In genomic region chr12:48972213-48973021, GRCh38 we compare ENCODE assay signal across 8 cellular contexts. TPM values are rescaled to one million over a fixed set of nuclear protein-coding genes. Genes with fewer than 3 reads are reported as not detected.
DNase-seq lines count a peak whose midpoint lies in the region; ATAC-seq and TF ChIP-seq lines count a peak whose summit lies in the region.

No MANE protein-coding gene starts in this region.

- H3K27ac Mint-ChIP-seq in HFFc6 (peak overlapping the region; percentile 19; the same call in 1 of the 2 replicates), activated B cell treated with CpG ODN at 0.5 μM for 24 hours (no peak overlapping the region)

- H3K4me1 ChIP-seq in testis: peaks cover 12% of the 10 kb centered on the region

- no peak for TF ChIP-seq POLR2A in testis (IDR thresholded peaks at IDR 0.05)

- DNase-seq in AG20443 (ENCODE audit: low spot score) (peak; percentile 51), HFFc6 (peak; percentile 83), activated B cell treated with CpG ODN at 0.5 μM for 24 hours (no peak), islet precursor cell (peak; percentile 73), testis (no peak), NCI-H510A (lab: John Stamatoyannopoulos, UW) (no peak)

- peaks cover 58% of the 10 kb centered on the region for H3K4me1 Mint-ChIP-seq in HFFc6 (ENCODE audit: low read depth)
- peaks cover 35% of the 10 kb centered on the region for H3K4me1 Mint-ChIP-seq in activated B cell treated with CpG ODN at 0.5 μM for 24 hours

- ATAC-seq in activated B cell treated with CpG ODN at 0.5 μM for 24 hours (ENCODE audit: low read depth) (no peak), GM21423 (IDR thresholded peaks at IDR 0.05; ENCODE audit: unreplicated experiment) (no peak), GM21576 (IDR thresholded peaks at IDR 0.05; ENCODE audit: unreplicated experiment) (no peak)

- POLR2A ChIA-PET in activated B cell treated with CpG ODN at 0.5 μM for 24 hours (lab: Charles Lee): interaction anchor here (0.8 kb wide), 1 partner anchor 15 kb away, joined by 4 read pairs; the partner anchor contains the start of gene ARF3

- H3K27me3 Mint-ChIP-seq in HFFc6 (ENCODE audit: insufficient read depth) (peaks cover 27% of the 10 kb centered on the region), activated B cell treated with CpG ODN at 0.5 μM for 24 hours (peaks cover 45% of the 10 kb centered on the region)

- H3K36me3 Mint-ChIP-seq in HFFc6 (ENCODE audit: low read depth): no peaks in the 10 kb centered on the region
- H3K36me3 Mint-ChIP-seq in activated B cell treated with CpG ODN at 0.5 μM for 24 hours (ENCODE audit: low read depth): no peaks in the 10 kb centered on the region

- H3K9me3 Mint-ChIP-seq in HFFc6 (no peaks in the 10 kb centered on the region), activated B cell treated with CpG ODN at 0.5 μM for 24 hours (no peaks in the 10 kb centered on the region)

- H3K9me3 ChIP-seq in testis: no peaks in the 10 kb centered on the region

- no peaks in the 10 kb centered on the region for H3K27me3 ChIP-seq in testis

- H3K27ac ChIP-seq in testis: no peak overlapping the region

- H3K4me3 Mint-ChIP-seq in HFFc6: peak overlapping the region; percentile 83
- H3K4me3 Mint-ChIP-seq in activated B cell treated with CpG ODN at 0.5 μM for 24 hours: peak overlapping the region; percentile 62

- H3K36me3 ChIP-seq in testis (ENCODE audit: low read depth, missing control alignments): no peaks in the 10 kb centered on the region

- no peak overlapping the region for H3K4me3 ChIP-seq in testis

- TF ChIP-seq CTCF in HFFc6 (IDR thresholded peaks at IDR 0.05): peak; percentile 61; the same call in 1 of the 2 replicates
- TF ChIP-seq CTCF in activated B cell treated with CpG ODN at 0.5 μM for 24 hours (IDR thresholded peaks at IDR 0.05): no peak
- no peak for TF ChIP-seq CTCF in testis (IDR thresholded peaks at IDR 0.05)

- CTCF ChIA-PET in activated B cell treated with CpG ODN at 0.5 μM for 24 hours (lab: Charles Lee): interaction anchor here (1.0 kb wide), 1 partner anchor 16 kb away, joined by 3 read pairs; no protein-coding TSS in a partner anchor

- intact Hi-C loops in activated B cell treated with CpG ODN at 0.5 μM for 24 hours (cut with micrococcal nuclease): no loop called here
- intact Hi-C loops in testis (cut with DNase I; ENCODE audit: low total_unique reads): no loop called here

- WGBS in testis, 2 donors: 50 to 55% methylated on average over 7 to 25 of the region's 25 CpGs

RNA-seq across cellular contexts. Expression of gene WNT10B, which starts 0.9 kb away (rescaled TPM):
- 1 to 10 TPM in 4 of 6 experiments, under 1 TPM in 2; 0.87 to 1.7 (median 1.3) TPM for total RNA-seq in HFFc6 (2021; fragmentation: NEBNext Ultra II Directional; extraction: Animal tissue kit (Norgen Biotek cat#: 25700))
- 0.22 TPM in 1 of 2 replicates, not detected in the other for total RNA-seq in activated B cell treated with CpG ODN at 0.5 μM for 24 hours
- total RNA-seq in testis: 1 to 10 TPM; 1.1 to 3.1 TPM
- 1.8 TPM for polyA plus RNA-seq in testis (ENCODE audit: insufficient read depth, low read depth, low replicate concordance)

RNA-seq across cellular contexts. Expression of gene WNT1, which starts 5.7 kb away (rescaled TPM):
- not detected for total RNA-seq in HFFc6 (2021; fragmentation: NEBNext Ultra II Directional; extraction: Animal tissue kit (Norgen Biotek cat#: 25700))
- total RNA-seq in activated B cell treated with CpG ODN at 0.5 μM for 24 hours (not detected in 2 replicates), testis (1 to 10 TPM; 1.2 to 1.4 TPM)
- 0.62 TPM for polyA plus RNA-seq in testis (ENCODE audit: insufficient read depth, low read depth, low replicate concordance)

RNA-seq across cellular contexts. Expression of gene ARF3, which starts 15.1 kb away (rescaled TPM):
- total RNA-seq in HFFc6 (2021; fragmentation: NEBNext Ultra II Directional; extraction: Animal tissue kit (Norgen Biotek cat#: 25700)): 100 to 1,000 TPM; 186 to 213 (median 203) TPM
- total RNA-seq in activated B cell treated with CpG ODN at 0.5 μM for 24 hours (113 and 119 TPM in 2 replicates), testis (10 to 100 TPM; 78.3 to 92.9 TPM)
- polyA plus RNA-seq in testis (ENCODE audit: insufficient read depth, low read depth, low replicate concordance): 134 TPM

RNA-seq across cellular contexts. Expression of gene DDN, which starts 26.8 kb away (rescaled TPM):
- total RNA-seq in HFFc6 (2021; fragmentation: NEBNext Ultra II Directional; extraction: Animal tissue kit (Norgen Biotek cat#: 25700)): under 1 TPM; 0.17 to 0.40 (median 0.23) TPM
- total RNA-seq in activated B cell treated with CpG ODN at 0.5 μM for 24 hours: 0.20 and 0.44 TPM in 2 replicates
- total RNA-seq in testis: under 1 TPM; 0.31 to 0.55 TPM
- 0.96 TPM for polyA plus RNA-seq in testis (ENCODE audit: insufficient read depth, low read depth, low replicate concordance)

RNA-seq across cellular contexts. Expression of gene PRKAG1, which starts 46.2 kb away (rescaled TPM):
- 10 to 100 TPM; 79.0 to 92.0 (median 83.3) TPM for total RNA-seq in HFFc6 (2021; fragmentation: NEBNext Ultra II Directional; extraction: Animal tissue kit (Norgen Biotek cat#: 25700))
- total RNA-seq in activated B cell treated with CpG ODN at 0.5 μM for 24 hours (55.3 and 70.5 TPM in 2 replicates), testis (10 to 100 TPM; 52.7 to 59.6 TPM)
- polyA plus RNA-seq in testis (ENCODE audit: insufficient read depth, low read depth, low replicate concordance): 80.7 TPM

Comparison
In these comparisons a context has a peak if more than half of its experiments do, and no peak if none do; other contexts are left out.
1. DNase-seq: peak in AG20443 (single experiment), HFFc6 (single experiment) and islet precursor cell (single experiment); none in activated B cell treated with CpG ODN at 0.5 μM for 24 hours (single experiment), testis (single experiment) and NCI-H510A (single experiment).